ENCODE assay signal across 8 cellular contexts in the genomic region with DNA sequence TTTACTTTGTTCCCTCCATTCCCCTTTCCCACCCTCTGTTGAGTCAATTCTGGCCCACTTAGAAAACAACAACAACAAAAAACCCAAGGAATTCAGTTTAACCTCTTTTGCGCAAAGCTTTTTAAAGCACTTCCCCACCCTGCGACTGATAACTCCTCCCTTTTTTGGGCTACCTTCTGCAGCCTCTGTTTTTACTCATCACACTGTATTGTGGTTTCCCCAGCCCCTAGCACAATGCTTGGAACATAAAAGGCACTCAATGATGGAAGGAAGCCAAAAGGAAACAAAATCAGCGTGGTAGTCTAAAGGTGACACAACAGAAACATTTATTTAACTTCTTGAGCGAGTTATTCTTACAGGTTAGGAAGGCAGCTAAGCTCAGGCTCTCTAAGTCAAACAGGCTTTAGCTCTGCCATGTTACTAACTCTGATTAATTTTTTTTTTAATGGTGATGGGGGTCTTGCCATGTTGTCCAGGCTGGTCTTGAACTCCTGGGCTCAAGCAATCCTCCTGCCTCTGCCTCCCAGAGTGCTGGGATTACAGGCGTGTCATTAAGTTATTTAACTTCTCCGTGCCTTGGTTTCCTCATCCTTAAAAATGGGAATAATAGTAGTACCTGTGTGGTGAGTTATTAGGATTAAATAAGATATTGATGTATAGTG.
DNase-seq lines count a peak whose midpoint lies in the region; ATAC-seq lines count a peak whose summit lies in the region.

No MANE protein-coding gene starts in this region.

- no peak overlapping the region for H3K27ac ChIP-seq in iPS-20b (ENCODE audit: low read length)

- H3K4me1 ChIP-seq in iPS-20b (ENCODE audit: insufficient read depth, low read length): peaks cover 5% of the 10 kb centered on the region; the same call in 1 of the 2 replicates

- peak overlapping the region; percentile 84 for H3K4me3 ChIP-seq in iPS-20b (ENCODE audit: low read length)

- no peaks in the 10 kb centered on the region for H3K36me3 Mint-ChIP-seq in activated naive CD8-positive, alpha-beta T cell

- H3K9ac ChIP-seq in iPS-20b (ENCODE audit: low read depth, low read length): peak overlapping the region; percentile 90; the same call in 1 of the 2 replicates

- peaks cover 68% of the 10 kb centered on the region for H3K4me1 Mint-ChIP-seq in activated naive CD8-positive, alpha-beta T cell (ENCODE audit: low read depth)

- H3K9me3 Mint-ChIP-seq in activated naive CD8-positive, alpha-beta T cell (ENCODE audit: low read depth): no peaks in the 10 kb centered on the region

- peak overlapping the region; percentile 95 for H3K4me3 Mint-ChIP-seq in activated naive CD8-positive, alpha-beta T cell

- H3K27me3 ChIP-seq in iPS-20b (ENCODE audit: insufficient read depth, low read length): no peaks in the 10 kb centered on the region

- peak overlapping the region; percentile 93 for H3K27ac Mint-ChIP-seq in activated naive CD8-positive, alpha-beta T cell

- no peaks in the 10 kb centered on the region for H3K9me3 ChIP-seq in iPS-20b (ENCODE audit: insufficient read depth, low read depth, low read length)

- H3K36me3 ChIP-seq in iPS-20b (ENCODE audit: insufficient read depth, low read depth, low read length): no peaks in the 10 kb centered on the region; the same call in 1 of the 2 replicates

- H3K27me3 Mint-ChIP-seq in activated naive CD8-positive, alpha-beta T cell: no peaks in the 10 kb centered on the region

- peak; percentile 30 for ATAC-seq in HG02759 (IDR thresholded peaks at IDR 0.05; ENCODE audit: unreplicated experiment)
- no peak for ATAC-seq in GM18909 (IDR thresholded peaks at IDR 0.05; ENCODE audit: poor library complexity, unreplicated experiment)
- no peak for ATAC-seq in GM21526 (IDR thresholded peaks at IDR 0.05; ENCODE audit: low FRiP score, unreplicated experiment)

- DNase-seq in EH (ENCODE audit: low read depth): peak; percentile 42
- peak; percentile 73 for DNase-seq in NOMO-1 treated with dmso at 0.1 percent for 144 hours (lab: John Stamatoyannopoulos, UW; ENCODE audit: unreplicated experiment)
- DNase-seq in stimulated activated CD4-positive, alpha-beta T cell treated with anti-CD3 and anti-CD28 coated beads, TNF-alpha, amount 100 ng/mL, for 24 hours (ENCODE audit: low read depth in 3 of 3): peak in 2 of 3 experiments; percentile 22 to 30
